In genomic region chr5:35938518-35939227, GRCh38 we compare ENCODE assay signal across 9 cellular contexts. TPM values are rescaled to one million over a fixed set of nuclear protein-coding genes. Genes with fewer than 3 reads are reported as not detected.
A peak's percentile ranks its signal among the peaks of the same experiment; 100 is the strongest.
DNase-seq lines count a peak whose midpoint lies in the region; ATAC-seq, FAIRE-seq and TF ChIP-seq lines count a peak whose summit lies in the region.
"Had no signal": no experiment of that assay in that cellular context is flagged by ENCODE, and none has a peak within 500 bp of the region (broad histone marks: within the 10 kb centered on the region; RNA-seq: fewer than 3 reads in every experiment).

CAPSL (minus strand) TSS chr5:35938622; CDS start chr5:35921120, 17,502 bp downstream.

- no peaks in the 10 kb centered on the region for H3K4me1 Mint-ChIP-seq in activated naive CD4-positive, alpha-beta T cell treated with anti-CD3 and anti-CD28 coated beads for 36 hours (ENCODE audit: low read depth)
- H3K4me1 Mint-ChIP-seq in WTC11 (no peaks in the 10 kb centered on the region), glutamatergic neuron (ENCODE audit: low read depth, unreplicated experiment) (no peaks in the 10 kb centered on the region)
- H3K4me1 Mint-ChIP-seq: central memory CD8-positive, alpha-beta T cell had no signal

- no peaks in the 10 kb centered on the region for H3K9me3 Mint-ChIP-seq in activated naive CD4-positive, alpha-beta T cell treated with anti-CD3 and anti-CD28 coated beads for 36 hours
- no peaks in the 10 kb centered on the region for H3K9me3 Mint-ChIP-seq in WTC11
- no peaks in the 10 kb centered on the region for H3K9me3 Mint-ChIP-seq in glutamatergic neuron (ENCODE audit: unreplicated experiment)
- H3K9me3 Mint-ChIP-seq: central memory CD8-positive, alpha-beta T cell had no signal

- TF ChIP-seq CTCF in WTC11 (IDR thresholded peaks at IDR 0.05) (no peak), glutamatergic neuron (IDR thresholded peaks at IDR 0.05; ENCODE audit: partially characterized antibody, unreplicated experiment) (no peak)

- H3K36me3 Mint-ChIP-seq in activated naive CD4-positive, alpha-beta T cell treated with anti-CD3 and anti-CD28 coated beads for 36 hours (ENCODE audit: low read depth), result no peaks in the 10 kb centered on the region
- H3K36me3 Mint-ChIP-seq in WTC11 (no peaks in the 10 kb centered on the region), glutamatergic neuron (ENCODE audit: unreplicated experiment) (no peaks in the 10 kb centered on the region)

- peak; percentile 29 for DNase-seq in activated naive CD4-positive, alpha-beta T cell treated with anti-CD3 and anti-CD28 coated beads for 36 hours
- no peak for DNase-seq in activated naive CD4-positive, alpha-beta T cell treated with Interleukin-2 at 50 U/mL for 16 hours
- DNase-seq in WTC11 (ENCODE audit: low spot score) (peak; percentile 86), inferior parietal cortex (ENCODE audit: extremely low spot score) (peak; percentile 39), urothelium cell line (ENCODE audit: low spot score) (peak; percentile 31), glutamatergic neuron (no peak), NCI-H2227 (lab: John Stamatoyannopoulos, UW; ENCODE audit: unreplicated experiment) (no peak)
- no peak for DNase-seq in stimulated activated CD4-positive, alpha-beta T cell treated with anti-CD3 and anti-CD28 coated beads, Interleukin-4, amount 100 ng/mL, for 1 hour

- H3K4me3 Mint-ChIP-seq in activated naive CD4-positive, alpha-beta T cell treated with anti-CD3 and anti-CD28 coated beads for 36 hours, result no peak within 1 kb of the TSS
- H3K4me3 Mint-ChIP-seq in WTC11, result no peak within 1 kb of the TSS
- no peak within 1 kb of the TSS for H3K4me3 Mint-ChIP-seq in glutamatergic neuron (ENCODE audit: unreplicated experiment)
- H3K4me3 Mint-ChIP-seq: central memory CD8-positive, alpha-beta T cell had no signal

- intact Hi-C loops in activated naive CD4-positive, alpha-beta T cell treated with anti-CD3 and anti-CD28 coated beads for 36 hours (cut with micrococcal nuclease), result no loop called here

- CTCF ChIA-PET in activated naive CD4-positive, alpha-beta T cell treated with anti-CD3 and anti-CD28 coated beads for 36 hours (lab: Charles Lee), result interaction anchor here (1.8 kb wide), 1 partner anchor 13 kb away, joined by 4 read pairs; no protein-coding TSS in a partner anchor
- CTCF ChIA-PET in WTC11 (lab: Charles Lee), result interaction anchor here (0.7 to 1.4 kb wide), 5 partner anchors 12 to 834 kb away, joined by 3 to 6 read pairs (median 4); partner anchors contain the start of gene SPEF2

- H3K27ac Mint-ChIP-seq in activated naive CD4-positive, alpha-beta T cell treated with anti-CD3 and anti-CD28 coated beads for 36 hours, result no peak within 1 kb of the TSS
- H3K27ac Mint-ChIP-seq in WTC11 (no peak within 1 kb of the TSS), glutamatergic neuron (ENCODE audit: unreplicated experiment) (no peak within 1 kb of the TSS)

- POLR2A ChIA-PET in WTC11 (lab: Charles Lee), result no interaction called here

- H3K27me3 Mint-ChIP-seq in activated naive CD4-positive, alpha-beta T cell treated with anti-CD3 and anti-CD28 coated beads for 36 hours (ENCODE audit: low read depth), result peaks cover 6% of the 10 kb centered on the region
- H3K27me3 Mint-ChIP-seq in WTC11 (ENCODE audit: low read depth), result peaks cover 3% of the 10 kb centered on the region
- H3K27me3 Mint-ChIP-seq in glutamatergic neuron (ENCODE audit: unreplicated experiment), result peaks cover 1% of the 10 kb centered on the region

- ATAC-seq in WTC11, result peak; percentile 100

- FAIRE-seq in urothelium cell line (lab: Jason Lieb, UNC), result no peak

TF ChIP-seq in WTC11, 78 proteins besides CTCF, POLR2A, EP300 and RAD21:
- TF ChIP-seq USF1 (CRISPR knock-in tag; IDR thresholded peaks at IDR 0.05), result no peak
- TF ChIP-seq NFYB (CRISPR knock-in tag; conservative IDR thresholded peaks at IDR 0.05; ENCODE audit: low read depth), result peak; percentile 83
- TF ChIP-seq NR2C2 (CRISPR knock-in tag; IDR thresholded peaks at IDR 0.05), result no peak

RNA-seq across cellular contexts. Expression of gene CAPSL, which starts in this region (rescaled TPM):
- total RNA-seq in activated naive CD4-positive, alpha-beta T cell treated with anti-CD3 and anti-CD28 coated beads for 36 hours, result 1 to 10 TPM; 1.8 TPM
- total RNA-seq in WTC11 (2021) (not detected in 3 replicates), glutamatergic neuron (ENCODE audit: unreplicated experiment) (not detected)

Comparison
In these comparisons a context has a peak if more than half of its experiments do, and no peak if none do; other contexts are left out.
1. DNase-seq: peak in activated naive CD4-positive, alpha-beta T cell treated with anti-CD3 and anti-CD28 coated beads for 36 hours (single experiment), inferior parietal cortex (single experiment) and urothelium cell line (single experiment); none in activated naive CD4-positive, alpha-beta T cell treated with Interleukin-2 at 50 U/mL for 16 hours (single experiment), glutamatergic neuron (single experiment), NCI-H2227 (single experiment) and stimulated activated CD4-positive, alpha-beta T cell treated with anti-CD3 and anti-CD28 coated beads, Interleukin-4, amount 100 ng/mL, for 1 hour (single experiment).
2. Peak in DNase-seq and ATAC-seq in WTC11; RNA of the gene not detected or under 1 TPM.